Comparison of ENCODE assay signal across 8 cellular contexts in the genomic region with DNA sequence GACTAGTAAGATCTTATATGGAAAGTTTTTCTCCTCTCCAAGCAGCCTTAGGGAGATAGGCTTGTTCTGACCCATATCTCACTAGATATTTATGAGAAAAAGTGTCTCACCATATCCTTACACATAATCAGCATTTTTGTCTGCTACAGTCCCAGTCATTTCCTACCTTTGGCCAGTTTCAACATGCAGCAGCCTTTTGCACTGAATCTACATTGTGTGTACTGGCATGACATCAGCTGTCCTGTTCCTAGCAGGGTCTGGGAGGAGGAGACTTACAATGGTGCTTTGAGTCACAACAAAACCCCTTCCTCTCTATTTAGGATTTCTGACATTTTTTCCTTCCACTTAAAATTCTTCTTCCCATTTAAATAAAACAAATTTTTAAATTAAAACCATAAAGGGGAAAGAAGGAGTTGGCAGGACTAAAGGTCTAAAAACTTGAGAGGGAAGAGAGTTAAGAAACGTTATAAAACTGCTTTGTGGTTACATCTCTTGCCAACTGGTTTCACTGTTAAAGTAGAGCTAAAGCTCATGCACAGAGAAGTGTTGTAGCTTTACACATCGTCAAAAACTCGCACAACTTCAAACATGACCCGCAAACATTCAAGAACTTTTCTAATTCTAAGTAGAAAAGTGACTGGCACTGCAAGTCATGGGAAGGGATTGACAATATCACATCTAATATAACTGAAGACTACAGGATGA. TPM values are rescaled to one million over a fixed set of nuclear protein-coding genes. Genes with fewer than 3 reads are reported as not detected.
DNase-seq lines count a peak whose midpoint lies in the region; ATAC-seq and TF ChIP-seq lines count a peak whose summit lies in the region.

No MANE protein-coding gene starts in this region.

- H3K4me3 ChIP-seq in SJSA1, result peak overlapping the region; percentile 49

- peak overlapping the region; percentile 70 for H3K27ac ChIP-seq in SJSA1

- H3K4me1 ChIP-seq in SJSA1 (replicated peaks), result peaks cover 53% of the 10 kb centered on the region

- H3K27me3 ChIP-seq in SJSA1 (replicated peaks), result no peaks in the 10 kb centered on the region

- peak overlapping the region; percentile 70 for H3K27ac Mint-ChIP-seq in endothelial cell (ENCODE audit: unreplicated experiment)
- H3K27ac Mint-ChIP-seq in osteocyte (ENCODE audit: unreplicated experiment), result no peak overlapping the region

- H3K9me3 ChIP-seq in SJSA1 (replicated peaks), result no peaks in the 10 kb centered on the region

- peaks cover 52% of the 10 kb centered on the region for H3K36me3 ChIP-seq in SJSA1

- ATAC-seq in HG02852 (IDR thresholded peaks at IDR 0.05; ENCODE audit: unreplicated experiment) (peak; percentile 48), omental fat pad (ENCODE audit: low FRiP score) (peak; percentile 57)

- H3K36me3 Mint-ChIP-seq in endothelial cell (ENCODE audit: low read depth, unreplicated experiment) (no peaks in the 10 kb centered on the region), osteocyte (ENCODE audit: unreplicated experiment) (peaks cover 6% of the 10 kb centered on the region)

- H3K4me3 Mint-ChIP-seq in endothelial cell (ENCODE audit: unreplicated experiment) (no peak overlapping the region), osteocyte (ENCODE audit: unreplicated experiment) (no peak overlapping the region)

- TF ChIP-seq CTCF in endothelial cell (IDR thresholded peaks at IDR 0.05; ENCODE audit: unreplicated experiment) (no peak), omental fat pad (IDR thresholded peaks at IDR 0.05) (no peak), osteocyte (IDR thresholded peaks at IDR 0.05) (no peak)

- H3K4me1 Mint-ChIP-seq in endothelial cell (ENCODE audit: unreplicated experiment), result peaks cover 3% of the 10 kb centered on the region
- peaks cover 40% of the 10 kb centered on the region for H3K4me1 Mint-ChIP-seq in osteocyte (ENCODE audit: unreplicated experiment)

- DNase-seq in DMS 273 (lab: John Stamatoyannopoulos, UW; ENCODE audit: unreplicated experiment) (peak; percentile 36), DMS 273 treated with DMSO at 0.1 percent for 48 hours (lab: John Stamatoyannopoulos, UW) (no peak), SJSA1 (ENCODE audit: low read depth in 1 of 2, low spot score in 2 of 2) (peak in 1 of 2 experiments; percentile 52), endothelial cell (ENCODE audit: low spot score) (no peak), omental fat pad (ENCODE audit: low spot score) (no peak), SHP77 treated with DMSO at 0.1 percent for 48 hours (lab: John Stamatoyannopoulos, UW) (no peak), osteocyte (ENCODE audit: extremely low spot score, unreplicated experiment) (no peak)

- no peaks in the 10 kb centered on the region for H3K27me3 Mint-ChIP-seq in endothelial cell (ENCODE audit: unreplicated experiment)
- H3K27me3 Mint-ChIP-seq in osteocyte (ENCODE audit: unreplicated experiment), result no peaks in the 10 kb centered on the region

- H3K9me3 Mint-ChIP-seq in endothelial cell (ENCODE audit: unreplicated experiment) (no peaks in the 10 kb centered on the region), osteocyte (ENCODE audit: unreplicated experiment) (no peaks in the 10 kb centered on the region)

RNA-seq across cellular contexts. Expression of a gene that starts 53.3 kb away (rescaled TPM):
- total RNA-seq in SJSA1 (2014; rRNA removed; shearing (Covaris generic)), result 23.1 and 36.3 TPM in 2 replicates
- 61.7 TPM for total RNA-seq in endothelial cell (ENCODE audit: unreplicated experiment)
- 10 to 100 TPM; 20.0 to 27.6 (median 24.6) TPM for total RNA-seq in omental fat pad
- 72.3 and 78.6 TPM in 2 replicates for total RNA-seq in osteocyte
